Comparison of ENCODE assay signal across 8 cellular contexts in genomic region chr5:188488-189481, GRCh38. TPM values are rescaled to one million over a fixed set of nuclear protein-coding genes. Genes with fewer than 3 reads are reported as not detected.
DNase-seq lines count a peak whose midpoint lies in the region; ATAC-seq and TF ChIP-seq lines count a peak whose summit lies in the region.

No MANE protein-coding gene starts in this region.

- intact Hi-C loops in left cardiac atrium (cut with DNase I): no loop called here
- intact Hi-C loops in vagina (cut with DNase I): no loop called here

- ATAC-seq in HG02642 (IDR thresholded peaks at IDR 0.05; ENCODE audit: poor library complexity, unreplicated experiment): peak; percentile 74
- ATAC-seq in left cardiac atrium: peak; percentile 71 to 78

- TF ChIP-seq POLR2A in vagina (IDR thresholded peaks at IDR 0.05): no peak

- DNase-seq in NCI-H1105 (lab: John Stamatoyannopoulos, UW) (peak; percentile 89), SW480 (ENCODE audit: low spot score) (peak; percentile 83), adipocyte (ENCODE audit: low read depth) (peak; percentile 95), left cardiac atrium (peak; percentile 91), pulmonary artery endothelial cell (ENCODE audit: low read depth, low spot score) (peak; percentile 27), vagina (ENCODE audit: extremely low spot score in 2 of 2) (no peak)

- H3K36me3 ChIP-seq in adipocyte (ENCODE audit: control insufficient read depth, insufficient read depth, low read length, severe bottlenecking): no peaks in the 10 kb centered on the region
- H3K36me3 ChIP-seq in vagina: no peaks in the 10 kb centered on the region

- H3K9me3 ChIP-seq in adipocyte (ENCODE audit: control insufficient read depth, low read length) (no peaks in the 10 kb centered on the region), vagina (no peaks in the 10 kb centered on the region)

- H3K27me3 ChIP-seq in adipocyte (replicated peaks; ENCODE audit: control insufficient read depth, insufficient read depth, low read length) (peaks cover 5% of the 10 kb centered on the region), vagina (no peaks in the 10 kb centered on the region)

- H3K4me3 ChIP-seq in GM12875 (ENCODE audit: low read depth, low read length): no peak overlapping the region
- peak overlapping the region; percentile 55 for H3K4me3 ChIP-seq in adipocyte (ENCODE audit: low read length)
- H3K4me3 ChIP-seq in vagina: peak overlapping the region; percentile 3 to 12

- TF ChIP-seq CTCF in GM12875 (IDR thresholded peaks at IDR 0.05; ENCODE audit: borderline replicate concordance, insufficient read depth, low read depth, low read length) (peak; percentile 95), vagina (IDR thresholded peaks at IDR 0.05) (peak; percentile 78 to 92 (median 91))

- H3K9ac ChIP-seq in adipocyte (ENCODE audit: low read length): no peak overlapping the region

- no peak overlapping the region for H3K27ac ChIP-seq in vagina

- peaks cover 3% of the 10 kb centered on the region for H3K4me1 ChIP-seq in adipocyte (ENCODE audit: control insufficient read depth, insufficient read depth, low read length)
- H3K4me1 ChIP-seq in vagina: peaks cover 21% of the 10 kb centered on the region

RNA-seq across cellular contexts. Expression of gene LRRC14B, which starts 2.5 kb away (rescaled TPM):
- total RNA-seq in left cardiac atrium (10 to 100 TPM; 16.5 to 35.9 TPM), pulmonary artery endothelial cell (not detected in 2 replicates), vagina (not detected)

RNA-seq across cellular contexts. Expression of gene CCDC127, which starts 29.2 kb away (rescaled TPM):
- total RNA-seq in left cardiac atrium (1 to 10 TPM; 7.8 to 9.6 TPM), pulmonary artery endothelial cell (4.7 and 6.3 TPM in 2 replicates), vagina (4.2 TPM)

RNA-seq across cellular contexts. Expression of gene SDHA, which starts 29.3 kb away (rescaled TPM):
- 100 to 1,000 TPM; 395 to 449 TPM for total RNA-seq in left cardiac atrium
- total RNA-seq in pulmonary artery endothelial cell: 210 and 219 TPM in 2 replicates
- total RNA-seq in vagina: 84.7 TPM

Comparison
In these comparisons a context has a peak if more than half of its experiments do, and no peak if none do; other contexts are left out.
1. DNase-seq: peak in NCI-H1105 (single experiment), SW480 (single experiment), adipocyte (single experiment), left cardiac atrium (single experiment) and pulmonary artery endothelial cell (single experiment); none in vagina (0 of 2).
2. RNA of gene LRRC14B, which starts 2.5 kb away (total RNA-seq): 16.5 to 35.9 TPM in left cardiac atrium; not detected in pulmonary artery endothelial cell and not detected in vagina (single experiment); every median in the first group is over 10 times any median in the second.